In genomic region chr12:100219328-100220109, GRCh38 we compare ENCODE assay signal across 26 cellular contexts. TPM values are rescaled to one million over a fixed set of nuclear protein-coding genes. Genes with fewer than 3 reads are reported as not detected.
"Had no signal": no experiment of that assay in that cellular context is flagged by ENCODE, and none has a peak within 500 bp of the region (broad histone marks: within the 10 kb centered on the region; RNA-seq: fewer than 3 reads in every experiment).

No MANE protein-coding gene starts in this region.

- H3K9me3 ChIP-seq: colonic mucosa, esophagus squamous epithelium, prostate gland, right atrium auricular region, sigmoid colon, stomach, thyroid gland, vagina had no signal

- H3K27me3 ChIP-seq: colonic mucosa, esophagus squamous epithelium, right atrium auricular region, sigmoid colon, stomach, thyroid gland, vagina had no signal

- H3K27ac Mint-ChIP-seq: dendritic cell treated with granulocyte-macrophage colony-stimulating factor and Interleukin-4, amounts not matched to agents 40 ng/mL and 50 ng/mL, for 4 days; naive thymus-derived CD4-positive, alpha-beta T cell; nephron; stimulated activated effector memory CD8-positive, alpha-beta T cell treated with anti-CD3 and anti-CD28 coated beads, Interleukin-12 subunit alpha, Interleukin-12 subunit beta, amount 100 ng/mL, for 72 hours had no signal

- H3K27ac ChIP-seq: colonic mucosa, esophagus squamous epithelium, prostate gland, right atrium auricular region, sigmoid colon, stomach, thyroid gland, vagina had no signal

- H3K36me3 ChIP-seq: prostate gland had no signal

- H3K9me3 Mint-ChIP-seq: dendritic cell treated with granulocyte-macrophage colony-stimulating factor and Interleukin-4, amounts not matched to agents 40 ng/mL and 50 ng/mL, for 4 days; naive thymus-derived CD4-positive, alpha-beta T cell; nephron; stimulated activated effector memory CD8-positive, alpha-beta T cell treated with anti-CD3 and anti-CD28 coated beads, Interleukin-12 subunit alpha, Interleukin-12 subunit beta, amount 100 ng/mL, for 72 hours had no signal

- H3K4me3 Mint-ChIP-seq: dendritic cell treated with granulocyte-macrophage colony-stimulating factor and Interleukin-4, amounts not matched to agents 40 ng/mL and 50 ng/mL, for 4 days; naive thymus-derived CD4-positive, alpha-beta T cell; nephron; stimulated activated effector memory CD8-positive, alpha-beta T cell treated with anti-CD3 and anti-CD28 coated beads, Interleukin-12 subunit alpha, Interleukin-12 subunit beta, amount 100 ng/mL, for 72 hours had no signal

- ATAC-seq: naive thymus-derived CD4-positive, alpha-beta T cell; stimulated activated effector memory CD8-positive, alpha-beta T cell treated with anti-CD3 and anti-CD28 coated beads, Interleukin-12 subunit alpha, Interleukin-12 subunit beta, amount 100 ng/mL, for 72 hours had no signal

- FAIRE-seq: keratinocyte had no signal

- H3K4me3 ChIP-seq: colonic mucosa, esophagus squamous epithelium, prostate gland, right atrium auricular region, sigmoid colon, stomach, thyroid gland, vagina had no signal

- DNase-seq: colonic mucosa; effector memory CD4-positive, alpha-beta T cell; erythroblast; esophagus squamous epithelium; foreskin melanocyte; glutamatergic neuron; mammary epithelial cell; mesendoderm; midbrain; naive thymus-derived CD4-positive, alpha-beta T cell; nucleus accumbens; sigmoid colon; stimulated activated CD4-positive, alpha-beta T cell treated with anti-CD3 and anti-CD28 coated beads, Interleukin-2, amount 100 ng/mL, for 24 hours; stimulated activated CD4-positive, alpha-beta T cell treated with anti-CD3 and anti-CD28 coated beads, Interleukin-4, amount 100 ng/mL, for 24 hours; stimulated activated naive CD4-positive, alpha-beta T cell treated with Interleukin-2 at 50 U/mL for 16 hours; stomach; thyroid gland; trophoblast cell had no signal

- H3K4me1 Mint-ChIP-seq: nephron; stimulated activated effector memory CD8-positive, alpha-beta T cell treated with anti-CD3 and anti-CD28 coated beads, Interleukin-12 subunit alpha, Interleukin-12 subunit beta, amount 100 ng/mL, for 72 hours had no signal

- H3K27me3 Mint-ChIP-seq: dendritic cell treated with granulocyte-macrophage colony-stimulating factor and Interleukin-4, amounts not matched to agents 40 ng/mL and 50 ng/mL, for 4 days; naive thymus-derived CD4-positive, alpha-beta T cell had no signal

- H3K4me1 ChIP-seq: colonic mucosa, esophagus squamous epithelium, prostate gland, right atrium auricular region, sigmoid colon, vagina had no signal

RNA-seq across cellular contexts. Expression of gene DEPDC4, which starts 47.4 kb away (rescaled TPM):
- total RNA-seq: lower leg skin, vagina had no signal
